In the genomic region with DNA sequence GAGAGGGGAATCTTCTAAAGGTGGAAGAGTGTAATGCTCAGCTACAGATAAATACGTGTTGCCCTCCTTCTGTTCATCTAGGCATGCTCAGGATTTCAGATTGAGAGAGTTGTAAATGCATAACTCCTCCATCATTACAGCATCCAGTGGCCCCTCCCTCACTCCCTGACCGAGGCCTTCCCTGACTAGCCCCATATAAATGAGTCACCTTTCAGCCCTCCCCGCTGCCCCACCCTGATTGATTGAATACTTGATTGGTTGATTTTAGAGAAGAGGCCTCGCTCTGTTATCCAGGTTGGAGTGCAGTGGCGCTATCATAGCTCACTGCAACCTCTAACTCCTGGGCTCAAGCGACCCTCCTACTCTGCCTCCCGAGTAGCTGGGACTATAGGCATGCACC, we compare ENCODE assay signal across 19 cellular contexts.
"Had no signal": no experiment of that assay in that cellular context is flagged by ENCODE, and none has a peak within 500 bp of the region (broad histone marks: within the 10 kb centered on the region; RNA-seq: fewer than 3 reads in every experiment).

No MANE protein-coding gene starts in this region.

- H3K27me3 ChIP-seq: tibial artery had no signal

- H3K9me3 Mint-ChIP-seq: neural crest cell; stimulated activated effector memory CD8-positive, alpha-beta T cell treated with anti-CD3 and anti-CD28 coated beads, Interleukin-12 subunit alpha, Interleukin-12 subunit beta, amount 100 ng/mL, for 72 hours; stimulated activated naive CD8-positive, alpha-beta T cell treated with anti-CD3 and anti-CD28 coated beads, Interleukin-15, Interleukin-2, amounts not matched to agents 100 ng/mL and 50 ng/mL, for 24 hours had no signal

- DNase-seq: cortex of kidney; dorsolateral prefrontal cortex; effector CD8-positive, alpha-beta T cell; foreskin melanocyte; head of caudate nucleus; hippocampal formation; kidney glomerular epithelial cell; mammary epithelial cell; naive thymus-derived CD8-positive, alpha-beta T cell; posterior cingulate gyrus; right cardiac atrium; stimulated activated CD4-positive, alpha-beta T cell treated with anti-CD3 and anti-CD28 coated beads, Interleukin-4, amount 100 ng/mL, for 1 hour; stimulated activated CD8-positive, alpha-beta memory T cell treated with anti-CD3 and anti-CD28 coated beads, Interleukin-4, amount 100 ng/mL, for 48 hours; tibial artery had no signal

- ATAC-seq: left lobe of liver; naive thymus-derived CD8-positive, alpha-beta T cell; right cardiac atrium; stimulated activated effector memory CD8-positive, alpha-beta T cell treated with anti-CD3 and anti-CD28 coated beads, Interleukin-12 subunit alpha, Interleukin-12 subunit beta, amount 100 ng/mL, for 72 hours had no signal

- FAIRE-seq: islet of Langerhans had no signal

- H3K36me3 Mint-ChIP-seq: naive thymus-derived CD8-positive, alpha-beta T cell; stimulated activated effector memory CD8-positive, alpha-beta T cell treated with anti-CD3 and anti-CD28 coated beads, Interleukin-12 subunit alpha, Interleukin-12 subunit beta, amount 100 ng/mL, for 72 hours had no signal

- H3K4me3 ChIP-seq: dorsolateral prefrontal cortex, tibial artery had no signal

- H3K9me3 ChIP-seq: tibial artery had no signal

- H3K27ac Mint-ChIP-seq: stimulated activated effector memory CD8-positive, alpha-beta T cell treated with anti-CD3 and anti-CD28 coated beads, Interleukin-12 subunit alpha, Interleukin-12 subunit beta, amount 100 ng/mL, for 72 hours; stimulated activated naive CD8-positive, alpha-beta T cell treated with anti-CD3 and anti-CD28 coated beads, Interleukin-15, Interleukin-2, amounts not matched to agents 100 ng/mL and 50 ng/mL, for 24 hours had no signal

- H3K4me3 Mint-ChIP-seq: naive thymus-derived CD8-positive, alpha-beta T cell; neural crest cell; stimulated activated effector memory CD8-positive, alpha-beta T cell treated with anti-CD3 and anti-CD28 coated beads, Interleukin-12 subunit alpha, Interleukin-12 subunit beta, amount 100 ng/mL, for 72 hours; stimulated activated naive CD8-positive, alpha-beta T cell treated with anti-CD3 and anti-CD28 coated beads, Interleukin-15, Interleukin-2, amounts not matched to agents 100 ng/mL and 50 ng/mL, for 24 hours had no signal

- H3K4me1 Mint-ChIP-seq: naive thymus-derived CD8-positive, alpha-beta T cell; neural crest cell; stimulated activated effector memory CD8-positive, alpha-beta T cell treated with anti-CD3 and anti-CD28 coated beads, Interleukin-12 subunit alpha, Interleukin-12 subunit beta, amount 100 ng/mL, for 72 hours had no signal

- H3K27ac ChIP-seq: dorsolateral prefrontal cortex, tibial artery had no signal

- H3K4me1 ChIP-seq: tibial artery had no signal
